ENCODE assay signal across 2 cellular contexts in genomic region chr9:136578620-136578914, GRCh38.
TF ChIP-seq lines count a peak whose summit lies in the region.

No MANE protein-coding gene starts in this region.

TF ChIP-seq in HCT116, 20 proteins besides CTCF, POLR2A, EP300 and RAD21:
- TF ChIP-seq REST (IDR thresholded peaks at IDR 0.05; ENCODE audit: low read depth): no peak
- TF ChIP-seq SRF (IDR thresholded peaks at IDR 0.05; ENCODE audit: low read depth): no peak
- no peak for TF ChIP-seq SP1 (IDR thresholded peaks at IDR 0.05; ENCODE audit: low read depth)
- no peak for TF ChIP-seq POLR2AphosphoS5 (IDR thresholded peaks at IDR 0.05; ENCODE audit: low read depth, low read length)
- no peak for TF ChIP-seq MAX (IDR thresholded peaks at IDR 0.05)
- TF ChIP-seq FOSL1 (IDR thresholded peaks at IDR 0.05; ENCODE audit: low read depth): no peak
- TF ChIP-seq YY1 (IDR thresholded peaks at IDR 0.05; ENCODE audit: extremely low read depth, insufficient replicate concordance, low read depth, low read length): no peak
- no peak for TF ChIP-seq TCF7L2 (IDR thresholded peaks at IDR 0.05; ENCODE audit: borderline replicate concordance, extremely low read depth, insufficient read depth, insufficient read length)
- no peak for TF ChIP-seq ELF1 (IDR thresholded peaks at IDR 0.05; ENCODE audit: borderline replicate concordance, low read depth)
- TF ChIP-seq ATF3 (IDR thresholded peaks at IDR 0.05): no peak
- no peak for TF ChIP-seq EGR1 (IDR thresholded peaks at IDR 0.05; ENCODE audit: low read depth)

TF ChIP-seq in H1, 55 proteins besides CTCF, POLR2A, EP300 and RAD21:
- no peak for TF ChIP-seq SAP30 (IDR thresholded peaks at IDR 0.05; ENCODE audit: insufficient read depth, insufficient replicate concordance, low read length)
- no peak for TF ChIP-seq SP2 (IDR thresholded peaks at IDR 0.05; ENCODE audit: low read length)
- TF ChIP-seq KDM1A (IDR thresholded peaks at IDR 0.05; ENCODE audit: borderline replicate concordance, low read length): no peak
- no peak for TF ChIP-seq CHD2 (IDR thresholded peaks at IDR 0.05; ENCODE audit: low read length)
- TF ChIP-seq RFX5 (IDR thresholded peaks at IDR 0.05; ENCODE audit: borderline replicate concordance, low read depth, low read length): no peak
- no peak for TF ChIP-seq ATF2 (IDR thresholded peaks at IDR 0.05; ENCODE audit: low read length)
- TF ChIP-seq CBX5 (IDR thresholded peaks at IDR 0.05; ENCODE audit: low read depth, low read length): no peak
- TF ChIP-seq SP4 (IDR thresholded peaks at IDR 0.05; ENCODE audit: low read length): no peak
- TF ChIP-seq KDM5A (IDR thresholded peaks at IDR 0.05; ENCODE audit: low read length): no peak
- no peak for TF ChIP-seq NRF1 (IDR thresholded peaks at IDR 0.05; ENCODE audit: low read depth, low read length)
